In genomic region chr17:19876524-19877161, GRCh38 we compare ENCODE assay signal across 9 cellular contexts. TPM values are rescaled to one million over a fixed set of nuclear protein-coding genes. Genes with fewer than 3 reads are reported as not detected.
DNase-seq lines count a peak whose midpoint lies in the region; ATAC-seq and TF ChIP-seq lines count a peak whose summit lies in the region.
"Had no signal": no experiment of that assay in that cellular context is flagged by ENCODE, and none has a peak within 500 bp of the region (broad histone marks: within the 10 kb centered on the region; RNA-seq: fewer than 3 reads in every experiment).

No MANE protein-coding gene starts in this region.

- WGBS in heart left ventricle, 4 donors: 62 to 68% (median 65%) methylated on average over 10 to 13 of the region's 13 CpGs

- no peak for TF ChIP-seq POLR2A in NB4 (IDR thresholded peaks at IDR 0.05; ENCODE audit: extremely low read depth, insufficient read length)
- TF ChIP-seq POLR2A in heart left ventricle (IDR thresholded peaks at IDR 0.05): no peak

- H3K4me1 ChIP-seq in heart left ventricle: peaks cover 0 to 42% (median 0%) of the 10 kb centered on the region in 12 donors

- intact Hi-C loops in heart left ventricle (cut with DNase I): no loop called here

- no peak overlapping the region for H3K4me3 ChIP-seq in NB4 (ENCODE audit: low read depth, low read length)
- H3K4me3 ChIP-seq in heart left ventricle: no peak overlapping the region

- ATAC-seq in heart left ventricle: peak; percentile 55 to 92 (median 85)
- no peak for ATAC-seq in GM19455 (IDR thresholded peaks at IDR 0.05; ENCODE audit: unreplicated experiment)
- ATAC-seq: HCT116 had no signal

- H3K9me3 ChIP-seq in heart left ventricle: no peaks in the 10 kb centered on the region

- H3K27me3 ChIP-seq in heart left ventricle: no peaks in the 10 kb centered on the region

- no peaks in the 10 kb centered on the region for H3K36me3 ChIP-seq in heart left ventricle

- TF ChIP-seq CTCF in NB4 (IDR thresholded peaks at IDR 0.05; ENCODE audit: low read depth, low read length) (no peak), heart left ventricle (IDR thresholded peaks at IDR 0.05) (no peak)

- peak; percentile 95 for DNase-seq in NB4 (ENCODE audit: low read depth)
- peak; percentile 23 to 43 for DNase-seq in activated CD4-positive, alpha-beta T cell treated with anti-CD3 and anti-CD28 coated beads, Interleukin-2, amount 50 U/mL, for 48 hours
- DNase-seq in heart left ventricle: peak; percentile 57 to 81 (median 64)
- peak; percentile 9 to 10 for DNase-seq in stimulated activated CD8-positive, alpha-beta memory T cell treated with anti-CD3 and anti-CD28 coated beads, Interleukin-15, amount 100 ng/mL, for 48 hours (ENCODE audit: low read depth in 2 of 2)
- no peak for DNase-seq in epidermal melanocyte (ENCODE audit: insufficient read length, low spot score)
- DNase-seq in germinal center (ENCODE audit: low spot score): no peak
- DNase-seq in NCI-H128 (lab: John Stamatoyannopoulos, UW; ENCODE audit: unreplicated experiment): no peak

- H3K27ac ChIP-seq in heart left ventricle: peak overlapping the region in 1 of 12 donors; percentile 83

RNA-seq across cellular contexts. Expression of gene ULK2, which starts 8.9 kb away (rescaled TPM):
- total RNA-seq in heart left ventricle: 10 to 100 TPM; 13.7 to 25.6 (median 17.8) TPM
- polyA plus RNA-seq in heart left ventricle: 1 to 10 TPM; 4.6 to 5.4 TPM

Comparison
In these comparisons a context has a peak if more than half of its experiments do, and no peak if none do; other contexts are left out.
1. DNase-seq: peak in NB4 (single experiment), activated CD4-positive, alpha-beta T cell treated with anti-CD3 and anti-CD28 coated beads, Interleukin-2, amount 50 U/mL, for 48 hours (2 of 2), heart left ventricle (5 of 5) and stimulated activated CD8-positive, alpha-beta memory T cell treated with anti-CD3 and anti-CD28 coated beads, Interleukin-15, amount 100 ng/mL, for 48 hours (2 of 2); none in epidermal melanocyte (single experiment), germinal center (single experiment) and NCI-H128 (single experiment).